ENCODE assay signal across 13 cellular contexts in genomic region chr7:27277628-27278027, GRCh38. TPM values are rescaled to one million over a fixed set of nuclear protein-coding genes. Genes with fewer than 3 reads are reported as not detected.
DNase-seq lines count a peak whose midpoint lies in the region; ATAC-seq, FAIRE-seq and TF ChIP-seq lines count a peak whose summit lies in the region.
"Had no signal": no experiment of that assay in that cellular context is flagged by ENCODE, and none has a peak within 500 bp of the region (broad histone marks: within the 10 kb centered on the region; RNA-seq: fewer than 3 reads in every experiment).

No MANE protein-coding gene starts in this region.

- H3K79me2 ChIP-seq in keratinocyte (ENCODE audit: control insufficient read depth, insufficient read depth, low read length) = no peaks in the 10 kb centered on the region

- WGBS in urinary bladder = 34% methylated on average over 2 of the region's 2 CpGs

- H3K4me2 ChIP-seq in keratinocyte (ENCODE audit: control insufficient read depth, extremely low read depth, insufficient read depth, low read depth, low read length) = peak overlapping the region; percentile 22

- H3K36me3 ChIP-seq in right atrium auricular region (no peaks in the 10 kb centered on the region), keratinocyte (ENCODE audit: control insufficient read depth in 2 of 2, extremely low read depth in 1 of 2, insufficient read depth in 2 of 2, low read length in 2 of 2) (no peaks in the 10 kb centered on the region), urinary bladder (ENCODE audit: insufficient read depth) (no peaks in the 10 kb centered on the region)

- intact Hi-C loops in Right ventricle myocardium superior (cut with DNase I) (no loop called here), sciatic nerve (cut with DNase I) (no loop called here)

- ATAC-seq in Right ventricle myocardium superior (ENCODE audit: poor library complexity) (peak; percentile 27), sciatic nerve (no peak)
- ATAC-seq: stimulated activated memory B cell treated with anti-CD40 and anti-IgM and Interleukin-4, amounts not matched to agents 10 μg/mL and 1 μg/mL and 100 μg/mL, for 72 hours; T-helper 17 cell had no signal

- DNase-seq in Right ventricle myocardium superior (no peak), right atrium auricular region (ENCODE audit: low spot score) (no peak), SK-MEL-5 (ENCODE audit: low read depth, low spot score) (peak; percentile 55), keratinocyte (ENCODE audit: low read depth, low spot score) (no peak), OCI-M2 (lab: John Stamatoyannopoulos, UW; ENCODE audit: unreplicated experiment) (no peak), sciatic nerve (ENCODE audit: low spot score) (no peak)
- DNase-seq in activated CD4-positive, CD25-positive, alpha-beta regulatory T cell (lab: John Stamatoyannopoulos, UW) = no peak
- DNase-seq: activated naive CD8-positive, alpha-beta T cell treated with anti-CD3 and anti-CD28 coated beads, Interleukin-2, amount 10 ng/mL, durations not matched to agents 7 days and 5 days; H7; NCI-H82; T-helper 17 cell had no signal

- no peak overlapping the region for H3K4me3 ChIP-seq in right atrium auricular region
- H3K4me3 ChIP-seq in keratinocyte (ENCODE audit: control insufficient read depth in 2 of 3, extremely low read depth in 1 of 3, insufficient read depth in 2 of 3, low read depth in 1 of 3, low read length in 3 of 3) = no peak overlapping the region
- H3K4me3 ChIP-seq in urinary bladder (ENCODE audit: low read depth, low read length) = no peak overlapping the region

- dilution Hi-C loops in keratinocyte (cut with MboI; ENCODE audit: extremely low pct_ligation_motif_present, low sequenced_read_pairs) = no loop called here

- H3K27me3 ChIP-seq in right atrium auricular region (no peaks in the 10 kb centered on the region), keratinocyte (ENCODE audit: control insufficient read depth, extremely low read depth, insufficient read depth, low read length) (no peaks in the 10 kb centered on the region)

- in situ Hi-C loops in SK-MEL-5 (cut with HindIII; ENCODE audit: low pct_unique_long_range_greater_than_20kb, low sequenced_read_pairs) = no loop called here

- no peak overlapping the region for H2AFZ ChIP-seq in keratinocyte (ENCODE audit: control insufficient read depth, low read length)

- no peaks in the 10 kb centered on the region for H4K20me1 ChIP-seq in keratinocyte (ENCODE audit: control insufficient read depth, extremely low read depth, insufficient read depth, low read length)

- H3K27ac ChIP-seq in right atrium auricular region (no peak overlapping the region), keratinocyte (ENCODE audit: control insufficient read depth, insufficient read depth, low read length) (no peak overlapping the region), urinary bladder (ENCODE audit: low read depth) (peak overlapping the region; percentile 77)

- FAIRE-seq in keratinocyte (lab: Jason Lieb, UNC) = no peak

- no peaks in the 10 kb centered on the region for H3K9me1 ChIP-seq in keratinocyte (ENCODE audit: control insufficient read depth, extremely low read depth, insufficient read depth, low read length)

- TF ChIP-seq CTCF in right atrium auricular region (IDR thresholded peaks at IDR 0.05) (no peak), keratinocyte (optimal IDR thresholded peaks at IDR 0.05 in 1 of 3, IDR thresholded peaks at IDR 0.05 in 1 of 3, conservative IDR thresholded peaks at IDR 0.05 in 1 of 3; ENCODE audit: extremely low read depth in 1 of 3, insufficient read depth in 2 of 3, low read length in 3 of 3) (no peak)

- no peak overlapping the region for H3K9ac ChIP-seq in keratinocyte (ENCODE audit: control insufficient read depth, extremely low read depth, insufficient read depth, low read length)

- H3K4me1 ChIP-seq in right atrium auricular region = no peaks in the 10 kb centered on the region
- peaks cover 2% of the 10 kb centered on the region for H3K4me1 ChIP-seq in keratinocyte (ENCODE audit: control insufficient read depth, extremely low read depth, insufficient read depth, low read length)
- H3K4me1 ChIP-seq in urinary bladder (ENCODE audit: insufficient read depth) = no peaks in the 10 kb centered on the region

- peaks cover 0 to 11% of the 10 kb centered on the region in 2 donors for H3K9me3 ChIP-seq in right atrium auricular region
- no peaks in the 10 kb centered on the region for H3K9me3 ChIP-seq in keratinocyte (ENCODE audit: control insufficient read depth, low read depth, low read length)

RNA-seq across cellular contexts. Expression of gene EVX1, which starts 35.0 kb away (rescaled TPM):
- total RNA-seq in Right ventricle myocardium superior (not detected), right atrium auricular region (not detected), urinary bladder (1.1 TPM), sciatic nerve (not detected)
- not detected in 2 replicates for total RNA-seq in SK-MEL-5 (2014; rRNA removed; shearing (Covaris generic))
- polyA plus RNA-seq in SK-MEL-5 (2015; cell fraction: cytosol; rRNA removed) = not detected in 2 replicates
- polyA plus RNA-seq in SK-MEL-5 (2015; cell fraction: nucleus; rRNA removed) = not detected in 2 replicates
- polyA plus RNA-seq in keratinocyte (not detected in 3 replicates), urinary bladder (2.0 TPM)
- not detected for polyA plus RNA-seq in keratinocyte (2011; ENCODE audit: low read depth)
- not detected in 2 replicates for polyA plus RNA-seq in keratinocyte (2011; cell fraction: cytosol; rRNA removed)
- polyA plus RNA-seq in keratinocyte (2011; cell fraction: nucleus; rRNA removed) = not detected in 2 replicates
- polyA plus RNA-seq in keratinocyte (2012; ENCODE audit: low replicate concordance) = not detected in 2 replicates
- polyA minus RNA-seq in keratinocyte = not detected in 3 replicates
- not detected for polyA minus RNA-seq in keratinocyte (2011; cell fraction: cytosol; rRNA and poly(A)+ RNA removed)
- polyA minus RNA-seq in keratinocyte (2011; cell fraction: nucleus; rRNA and poly(A)+ RNA removed) = not detected in 2 replicates
- total RNA-seq: activated naive CD8-positive, alpha-beta T cell treated with anti-CD3 and anti-CD28 coated beads, Interleukin-2, amount 10 ng/mL, durations not matched to agents 7 days and 5 days; H7 had no signal
